10 cellular contexts compared by ENCODE assay signal in genomic region chr5:68046445-68046844, GRCh38.
DNase-seq lines count a peak whose midpoint lies in the region; ATAC-seq and TF ChIP-seq lines count a peak whose summit lies in the region.
"Had no signal": no experiment of that assay in that cellular context is flagged by ENCODE, and none has a peak within 500 bp of the region (broad histone marks: within the 10 kb centered on the region; RNA-seq: fewer than 3 reads in every experiment).

No MANE protein-coding gene starts in this region.

- H3K27ac Mint-ChIP-seq in chondrocyte (ENCODE audit: unreplicated experiment): peak overlapping the region; percentile 99

- peaks cover 16% of the 10 kb centered on the region for H3K9me3 Mint-ChIP-seq in chondrocyte (ENCODE audit: low read depth)

- peak; percentile 96 for DNase-seq in BJ (ENCODE audit: low read depth)
- DNase-seq in NOMO-1 (lab: John Stamatoyannopoulos, UW; ENCODE audit: unreplicated experiment in 2 of 2): peak; percentile 42 to 82
- no peak for DNase-seq in chondrocyte (ENCODE audit: low spot score)
- peak; percentile 94 for DNase-seq in myocyte (ENCODE audit: low read depth)
- DNase-seq in NCI-H2081 treated with DMSO at 0.1 percent for 48 hours (lab: John Stamatoyannopoulos, UW): no peak
- no peak for DNase-seq in NCI-H446 treated with DMSO at 0.1 percent for 48 hours (lab: John Stamatoyannopoulos, UW)
- DNase-seq: COR-L47, T-helper 1 cell had no signal

- H3K36me3 ChIP-seq in BJ (ENCODE audit: control insufficient read depth, insufficient read depth, low read length): no peaks in the 10 kb centered on the region

- no peaks in the 10 kb centered on the region for H3K27me3 ChIP-seq in BJ (ENCODE audit: control insufficient read depth, insufficient read depth, low read length)

- no peak for ATAC-seq in HG03039 (IDR thresholded peaks at IDR 0.05; ENCODE audit: unreplicated experiment)
- no peak for ATAC-seq in GM21390 (IDR thresholded peaks at IDR 0.05; ENCODE audit: unreplicated experiment)

- H3K36me3 Mint-ChIP-seq in chondrocyte (ENCODE audit: low read depth): peaks cover 8% of the 10 kb centered on the region

- H3K4me3 Mint-ChIP-seq in chondrocyte (ENCODE audit: unreplicated experiment): peak overlapping the region; percentile 41

- POLR2A ChIA-PET in BJ (lab: Charles Lee): no interaction called here

- H3K4me3 ChIP-seq in BJ (ENCODE audit: low read depth, low read length): no peak overlapping the region

- CTCF ChIA-PET in BJ (lab: Yijun Ruan, JAX): no interaction called here

- no peaks in the 10 kb centered on the region for H3K27me3 Mint-ChIP-seq in chondrocyte (ENCODE audit: low read depth)

- peaks cover 23% of the 10 kb centered on the region for H3K4me1 Mint-ChIP-seq in chondrocyte (ENCODE audit: low read depth)

- TF ChIP-seq CTCF in BJ (IDR thresholded peaks at IDR 0.05; ENCODE audit: insufficient read depth, low read depth, low read length): no peak
- TF ChIP-seq CTCF in chondrocyte (IDR thresholded peaks at IDR 0.05): no peak

Comparison
In these comparisons a context has a peak if more than half of its experiments do, and no peak if none do; other contexts are left out.
1. DNase-seq: peak in BJ (single experiment), NOMO-1 (2 of 2) and myocyte (single experiment); none in chondrocyte (single experiment), NCI-H2081 treated with DMSO at 0.1 percent for 48 hours (single experiment) and NCI-H446 treated with DMSO at 0.1 percent for 48 hours (single experiment).